Comparison of ENCODE assay signal across 18 cellular contexts in the genomic region with DNA sequence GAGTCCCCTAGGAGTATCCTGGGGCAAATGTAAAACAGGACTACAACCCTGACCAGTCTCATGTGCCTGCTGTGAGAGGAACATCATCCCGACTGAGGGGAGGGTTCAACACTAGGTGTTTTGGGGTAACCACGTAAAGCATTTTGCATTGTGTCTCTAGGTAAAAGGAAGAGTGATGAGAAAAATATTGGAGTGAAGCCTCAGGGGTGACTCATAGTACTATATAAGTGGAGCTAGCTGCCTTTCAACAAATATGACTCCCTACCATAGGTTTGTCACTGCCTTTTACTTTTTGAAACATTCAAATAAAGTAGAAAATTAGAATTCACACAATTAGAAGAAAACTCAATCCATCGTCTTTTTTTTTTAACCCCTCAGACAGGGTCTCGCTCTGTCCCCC. TPM values are rescaled to one million over a fixed set of nuclear protein-coding genes. Genes with fewer than 3 reads are reported as not detected.
DNase-seq lines count a peak whose midpoint lies in the region; ATAC-seq, FAIRE-seq and TF ChIP-seq lines count a peak whose summit lies in the region.
"Had no signal": no experiment of that assay in that cellular context is flagged by ENCODE, and none has a peak within 500 bp of the region (broad histone marks: within the 10 kb centered on the region; RNA-seq: fewer than 3 reads in every experiment).

No MANE protein-coding gene starts in this region.

- no peak overlapping the region for H3K9ac ChIP-seq in K562 (ENCODE audit: insufficient read depth in 1 of 2, low read depth in 2 of 2, low read length in 2 of 2)

- H3K79me2 ChIP-seq in K562 (ENCODE audit: control insufficient read depth, insufficient read depth, low read length), result peaks cover 8% of the 10 kb centered on the region

- H3K27ac Mint-ChIP-seq in naive thymus-derived CD4-positive, alpha-beta T cell, result peak overlapping the region; percentile 34 to 94 (median 78)
- H3K27ac Mint-ChIP-seq: activated CD4-positive, alpha-beta memory T cell treated with anti-CD3 and anti-CD28 coated beads, Interleukin-2, amount 10 ng/mL, durations not matched to agents 7 days and 5 days had no signal

- H4K20me1 ChIP-seq in K562 (replicated peaks; ENCODE audit: control insufficient read depth, insufficient read depth, low read length), result peaks cover 6% of the 10 kb centered on the region; the same call in 1 of the 2 replicates

- TF ChIP-seq CTCF in K562 (IDR thresholded peaks at IDR 0.05 in 2 of 3, conservative IDR thresholded peaks at IDR 0.05 in 1 of 3; ENCODE audit: insufficient read depth in 2 of 3, low read depth in 1 of 3, low read length in 3 of 3), result no peak
- no peak for TF ChIP-seq CTCF in testis (IDR thresholded peaks at IDR 0.05)

- no peak overlapping the region for H3K4me3 ChIP-seq in K562
- no peak overlapping the region for H3K4me3 ChIP-seq in naive thymus-derived CD4-positive, alpha-beta T cell (ENCODE audit: low read length)
- H3K4me3 ChIP-seq in testis, result no peak overlapping the region
- H3K4me3 ChIP-seq: Peyer's patch, tibial nerve had no signal

- H2AFZ ChIP-seq in K562 (ENCODE audit: low read depth, low read length), result no peak overlapping the region

- H3K36me3 Mint-ChIP-seq in naive thymus-derived CD4-positive, alpha-beta T cell, result peaks cover 0 to 4% (median 0%) of the 10 kb centered on the region in 5 donors

- H3K9me3 ChIP-seq in K562 (replicated peaks; ENCODE audit: control insufficient read depth, insufficient read depth, low read depth, low read length) (no peaks in the 10 kb centered on the region), testis (no peaks in the 10 kb centered on the region)
- no peaks in the 10 kb centered on the region for H3K9me3 ChIP-seq in naive thymus-derived CD4-positive, alpha-beta T cell (ENCODE audit: control insufficient read depth in 2 of 3, low read length in 3 of 3)
- H3K9me3 ChIP-seq: neutrophil, Peyer's patch, tibial nerve had no signal

- no peaks in the 10 kb centered on the region for H3K27me3 ChIP-seq in K562 (ENCODE audit: control insufficient read depth in 2 of 2, insufficient read depth in 2 of 2, low read length in 2 of 2)
- H3K27me3 ChIP-seq in naive thymus-derived CD4-positive, alpha-beta T cell (ENCODE audit: control insufficient read depth in 2 of 2, insufficient read depth in 2 of 2, low read length in 2 of 2), result no peaks in the 10 kb centered on the region
- no peaks in the 10 kb centered on the region for H3K27me3 ChIP-seq in testis
- H3K27me3 ChIP-seq: neutrophil, Peyer's patch, tibial nerve had no signal

- H3K27ac ChIP-seq in K562 (ENCODE audit: extremely low read depth, low read depth, low read length) (no peak overlapping the region), testis (no peak overlapping the region)
- H3K27ac ChIP-seq in naive thymus-derived CD4-positive, alpha-beta T cell (ENCODE audit: low read depth, low read length), result peak overlapping the region; percentile 86
- H3K27ac ChIP-seq: epithelial cell of prostate, neutrophil, Peyer's patch had no signal

- H3K4me2 ChIP-seq in K562 (ENCODE audit: insufficient read depth, low read length), result no peak overlapping the region

- no peak for FAIRE-seq in K562 (lab: Jason Lieb, UNC)

- intact Hi-C loops in K562 (cut with micrococcal nuclease), result no loop called here
- intact Hi-C loops in naive thymus-derived CD4-positive, alpha-beta T cell (cut with micrococcal nuclease), result loop anchor here in 1 of 2 donors (5.0 to 10.0 kb wide), 5 partner anchors 250 to 1358 kb away; partner anchors contain the start of genes ANXA7, COMTD1 and PPP3CB
- intact Hi-C loops in testis (cut with DNase I; ENCODE audit: low total_unique reads), result no loop called here

- peaks cover 0 to 5% (median 0%) of the 10 kb centered on the region in 5 donors for H3K27me3 Mint-ChIP-seq in naive thymus-derived CD4-positive, alpha-beta T cell
- H3K27me3 Mint-ChIP-seq: central memory CD8-positive, alpha-beta T cell had no signal

- POLR2A ChIA-PET in K562 (lab: Yijun Ruan, JAX), result interaction anchor here (0.6 to 1.2 kb wide), 3 partner anchors 17 to 122 kb away, joined by 3 to 4 read pairs (median 3); no protein-coding TSS in a partner anchor
- POLR2A ChIA-PET in naive thymus-derived CD4-positive, alpha-beta T cell (lab: Charles Lee), result interaction anchor here (0.6 to 13.8 kb wide), 3 partner anchors 21 to 306 kb away, joined by 4 to 327 read pairs (median 6); no protein-coding TSS in a partner anchor

- peaks cover 29 to 35% of the 10 kb centered on the region in 2 experiments; a peak in 4 of 5 replicates for H3K4me1 ChIP-seq in K562 (replicated peaks in 1 of 2; ENCODE audit: control insufficient read depth in 2 of 2, insufficient read depth in 2 of 2, low read length in 2 of 2)
- peaks cover 31 to 35% of the 10 kb centered on the region in 2 donors for H3K4me1 ChIP-seq in naive thymus-derived CD4-positive, alpha-beta T cell (ENCODE audit: control insufficient read depth in 2 of 2, insufficient read depth in 2 of 2, low read length in 2 of 2)
- H3K4me1 ChIP-seq in testis, result peaks cover 10% of the 10 kb centered on the region

- CTCF ChIA-PET in K562 (lab: Yijun Ruan, JAX; ENCODE audit: low intra/inter-chr PET ratio), result no interaction called here
- CTCF ChIA-PET in naive thymus-derived CD4-positive, alpha-beta T cell (lab: Charles Lee), result interaction anchor here (0.7 to 9.9 kb wide), 7 partner anchors 9 to 314 kb away, joined by 3 to 288 read pairs (median 4); no protein-coding TSS in a partner anchor

- H3K9me1 ChIP-seq in K562 (ENCODE audit: control insufficient read depth, insufficient read depth, low read length), result no peaks in the 10 kb centered on the region

- peaks cover 27 to 64% (median 54%) of the 10 kb centered on the region in 7 donors for H3K4me1 Mint-ChIP-seq in naive thymus-derived CD4-positive, alpha-beta T cell

- H3K36me3 ChIP-seq in K562 (ENCODE audit: control insufficient read depth, insufficient read depth, low read length), result peaks cover 12% of the 10 kb centered on the region; the same call in 2 of the 3 replicates
- H3K36me3 ChIP-seq in naive thymus-derived CD4-positive, alpha-beta T cell (ENCODE audit: control insufficient read depth in 2 of 3, insufficient read depth in 3 of 3, low read length in 3 of 3), result peaks cover 0 to 12% (median 0%) of the 10 kb centered on the region in 3 experiments
- H3K36me3 ChIP-seq in testis (ENCODE audit: low read depth, missing control alignments), result no peaks in the 10 kb centered on the region
- H3K36me3 ChIP-seq: Peyer's patch, tibial nerve had no signal

- H3K4me3 Mint-ChIP-seq in naive thymus-derived CD4-positive, alpha-beta T cell, result no peak overlapping the region
- H3K4me3 Mint-ChIP-seq: activated CD4-positive, alpha-beta memory T cell treated with anti-CD3 and anti-CD28 coated beads, Interleukin-2, amount 10 ng/mL, durations not matched to agents 7 days and 5 days; central memory CD8-positive, alpha-beta T cell had no signal

- no peak for TF ChIP-seq EP300 in K562 (IDR thresholded peaks at IDR 0.05; ENCODE audit: low read length)

- WGBS in K562 (ENCODE audit: insufficient coverage, low coverage, missing lambda C conversion rate), result 43% methylated on average over 4 of the region's 4 CpGs
- 84 to 85% methylated on average over 4 of the region's 4 CpGs for WGBS in testis, 2 donors

- DNase-seq in A172 (ENCODE audit: low spot score) (peak; percentile 58), HCEC 1CT (peak; percentile 53), K562 (ENCODE audit: extremely low read depth in 1 of 4, low spot score in 3 of 4) (no peak), testis (no peak)
- no peak for DNase-seq in naive thymus-derived CD4-positive, alpha-beta T cell
- no peak for DNase-seq in activated CD8-positive, alpha-beta memory T cell treated with anti-CD3 and anti-CD28 coated beads, Interleukin-2, amount 50 U/mL, for 48 hours
- DNase-seq: activated CD4-positive, alpha-beta memory T cell treated with anti-CD3 and anti-CD28 coated beads, Interleukin-2, amount 10 ng/mL, durations not matched to agents 7 days and 5 days; activated gamma-delta T cell treated with Interleukin-2 at 50 U/mL for 16 hours; DMS79 treated with DMSO at 0.1 percent for 48 hours; hippocampal formation; NCI-H1436 treated with DMSO at 0.1 percent for 48 hours; Peyer's patch had no signal

- TF ChIP-seq RAD21 in K562 (CRISPR knock-in tag; conservative IDR thresholded peaks at IDR 0.05 in 1 of 2, IDR thresholded peaks at IDR 0.05 in 1 of 2), result no peak

- H3K9me3 Mint-ChIP-seq in naive thymus-derived CD4-positive, alpha-beta T cell, result no peaks in the 10 kb centered on the region
- H3K9me3 Mint-ChIP-seq: activated CD4-positive, alpha-beta memory T cell treated with anti-CD3 and anti-CD28 coated beads, Interleukin-2, amount 10 ng/mL, durations not matched to agents 7 days and 5 days; central memory CD8-positive, alpha-beta T cell had no signal

- ATAC-seq in K562 (no peak), GM19397 (IDR thresholded peaks at IDR 0.05; ENCODE audit: unreplicated experiment) (no peak), GM18870 (IDR thresholded peaks at IDR 0.05; ENCODE audit: unreplicated experiment) (no peak)
- no peak for ATAC-seq in naive thymus-derived CD4-positive, alpha-beta T cell

- no TSS peak for BruUV-seq in K562 (replicated peaks; lab: Mats Ljungman, UMichigan)

- in situ Hi-C loops in K562 (cut with MboI), result loop anchor here (5.0 to 10.0 kb wide), 3 partner anchors 100 to 625 kb away; partner anchors contain the start of gene MRPS16

- TF ChIP-seq POLR2A in K562 (conservative IDR thresholded peaks at IDR 0.05), result no peak
- TF ChIP-seq POLR2A in testis (IDR thresholded peaks at IDR 0.05), result no peak

RNA-seq across cellular contexts. Expression of gene CAMK2G, which starts 2.6 kb away (rescaled TPM):
- total RNA-seq in A172 (2014; rRNA removed; shearing (Covaris generic)), result 36.6 and 38.5 TPM in 2 replicates
- 79.9 and 93.7 TPM in 2 replicates for total RNA-seq in K562 (2011; cell fraction: chromatin; rRNA removed; ENCODE audit: low replicate concordance)
- total RNA-seq in K562 (2011; cell fraction: nucleolus; rRNA removed), result 44.9 and 53.3 TPM in 2 replicates
- 65.0 and 92.5 TPM in 2 replicates for total RNA-seq in K562 (2011; cell fraction: nucleoplasm; rRNA removed)
- total RNA-seq in K562 (2014; rRNA removed) (23.4 and 26.7 TPM in 2 replicates), K562 (2014; rRNA removed; fragmentation: Illumina TruSeq; extraction: Trizol) (22.3 and 25.1 TPM in 2 replicates), K562 (2015; rRNA removed; fragmentation: Illumina TruSeq; extraction: Trizol) (32.2 and 33.2 TPM in 2 replicates), K562 (2021) (29.5 and 32.6 TPM in 2 replicates), testis (10 to 100 TPM; 25.4 to 29.7 TPM)
- polyA plus RNA-seq in K562 (2011; rRNA removed) (37.5 and 41.6 TPM in 2 replicates), K562 (2014; fragmentation: Illumina TruSeq; extraction: Trizol) (35.5 and 37.9 TPM in 2 replicates), K562 (2014; fragmentation: Nextera tagmentation; extraction: Ambion mirVana) (10 to 100 TPM in 1 of 2 experiments, 1 to 10 TPM in 1; 9.0 to 10.4 TPM), K562 (2014; rRNA removed) (36.2 and 37.2 TPM in 2 replicates), testis (ENCODE audit: insufficient read depth, low read depth, low replicate concordance) (16.5 TPM)
- 33.0 and 39.7 TPM in 2 replicates for polyA plus RNA-seq in K562 (2011; cell fraction: cytosol; rRNA removed)
- 69.4 and 73.5 TPM in 2 replicates for polyA plus RNA-seq in K562 (2011; cell fraction: nucleus; rRNA removed)
- polyA plus RNA-seq in K562 (2012), result 27.5 and 30.5 TPM in 2 replicates
- 31.1 and 31.9 TPM in 2 replicates for polyA minus RNA-seq in K562 (2011; rRNA and poly(A)+ RNA removed)
- polyA minus RNA-seq in K562 (2011; cell fraction: cytosol; rRNA and poly(A)+ RNA removed), result 18.9 and 20.7 TPM in 2 replicates
- 25.0 and 38.0 TPM in 2 replicates for polyA minus RNA-seq in K562 (2011; cell fraction: nucleus; rRNA and poly(A)+ RNA removed)
- 10 to 100 TPM; 44.6 to 70.9 (median 61.9) TPM for total RNA-seq in naive thymus-derived CD4-positive, alpha-beta T cell
- 1 to 10 TPM; 5.6 to 6.3 TPM for polyA plus RNA-seq in naive thymus-derived CD4-positive, alpha-beta T cell

RNA-seq across cellular contexts. Expression of gene PLAU, which starts 34.0 kb away (rescaled TPM):
- 6.7 and 8.9 TPM in 2 replicates for total RNA-seq in A172 (2014; rRNA removed; shearing (Covaris generic))
- 2.8 and 5.6 TPM in 2 replicates for total RNA-seq in K562 (2011; cell fraction: chromatin; rRNA removed; ENCODE audit: low replicate concordance)
- total RNA-seq in K562 (2011; cell fraction: nucleolus; rRNA removed), result 4.2 and 6.7 TPM in 2 replicates
- 4.4 and 4.9 TPM in 2 replicates for total RNA-seq in K562 (2011; cell fraction: nucleoplasm; rRNA removed)
- total RNA-seq in K562 (2014; rRNA removed), result 2.1 and 2.9 TPM in 2 replicates
- total RNA-seq in K562 (2014; rRNA removed; fragmentation: Illumina TruSeq; extraction: Trizol), result 3.2 and 3.3 TPM in 2 replicates
- total RNA-seq in K562 (2015; rRNA removed; fragmentation: Illumina TruSeq; extraction: Trizol), result 16.9 and 17.5 TPM in 2 replicates
- 4.1 and 4.4 TPM in 2 replicates for total RNA-seq in K562 (2021)
- polyA plus RNA-seq in K562 (2011; rRNA removed), result 3.4 and 5.8 TPM in 2 replicates
- polyA plus RNA-seq in K562 (2011; cell fraction: cytosol; rRNA removed), result 3.7 and 8.0 TPM in 2 replicates
- 11.6 and 17.7 TPM in 2 replicates for polyA plus RNA-seq in K562 (2011; cell fraction: nucleus; rRNA removed)
- 11.2 and 47.9 TPM in 2 replicates for polyA plus RNA-seq in K562 (2012)
- 4.6 and 4.9 TPM in 2 replicates for polyA plus RNA-seq in K562 (2014; fragmentation: Illumina TruSeq; extraction: Trizol)
- 1 to 10 TPM; 2.3 to 2.5 TPM for polyA plus RNA-seq in K562 (2014; fragmentation: Nextera tagmentation; extraction: Ambion mirVana)
- polyA plus RNA-seq in K562 (2014; rRNA removed), result 2.6 and 4.2 TPM in 2 replicates
- polyA minus RNA-seq in K562 (2011; rRNA and poly(A)+ RNA removed), result 2.6 and 3.6 TPM in 2 replicates
- 1.6 and 4.6 TPM in 2 replicates for polyA minus RNA-seq in K562 (2011; cell fraction: cytosol; rRNA and poly(A)+ RNA removed)
- polyA minus RNA-seq in K562 (2011; cell fraction: nucleus; rRNA and poly(A)+ RNA removed), result 1.6 and 3.4 TPM in 2 replicates
- total RNA-seq in naive thymus-derived CD4-positive, alpha-beta T cell, result under 1 TPM; 0.42 to 0.97 (median 0.78) TPM
- polyA plus RNA-seq in naive thymus-derived CD4-positive, alpha-beta T cell, result not detected
- 1 to 10 TPM in 1 of 2 donors, under 1 TPM in 1; 0.87 to 1.7 TPM for total RNA-seq in testis
- 13.6 TPM for polyA plus RNA-seq in testis (ENCODE audit: insufficient read depth, low read depth, low replicate concordance)

Comparison
In these comparisons a context has a peak if more than half of its experiments do, and no peak if none do; other contexts are left out.
1. DNase-seq: peak in A172 (single experiment) and HCEC 1CT (single experiment); none in K562 (0 of 4), naive thymus-derived CD4-positive, alpha-beta T cell (0 of 9), testis (single experiment) and activated CD8-positive, alpha-beta memory T cell treated with anti-CD3 and anti-CD28 coated beads, Interleukin-2, amount 50 U/mL, for 48 hours (single experiment).